In genomic region chr4:85744950-85745349, GRCh38 we compare ENCODE assay signal across 17 cellular contexts.
DNase-seq lines count a peak whose midpoint lies in the region.
"Had no signal": no experiment of that assay in that cellular context is flagged by ENCODE, and none has a peak within 500 bp of the region (broad histone marks: within the 10 kb centered on the region; RNA-seq: fewer than 3 reads in every experiment).

No MANE protein-coding gene starts in this region.

- DNase-seq in Daoy (ENCODE audit: low read depth): peak; percentile 39
- DNase-seq in LHCN-M2 (ENCODE audit: low read depth): peak; percentile 81
- peak; percentile 54 for DNase-seq in adipocyte (ENCODE audit: low read depth)
- DNase-seq in myocyte (ENCODE audit: low read depth): peak; percentile 64
- no peak for DNase-seq in iPS-NIHi11 (ENCODE audit: low spot score)
- no peak for DNase-seq in NK-92 treated with Interleukin-12 subunit alpha and Interleukin-12 subunit beta, amount 100 ng/mL, for 24 hours (lab: John Stamatoyannopoulos, UW)
- DNase-seq in SIG-M5 (lab: John Stamatoyannopoulos, UW): no peak
- DNase-seq in amniotic stem cell (lab: John Stamatoyannopoulos, UW): no peak
- DNase-seq: activated naive CD4-positive, alpha-beta T cell treated with anti-CD3 and anti-CD28 coated beads, Interleukin-2, amount 10 ng/mL, durations not matched to agents 7 days and 5 days; central memory CD4-positive, alpha-beta T cell; left cardiac atrium; naive thymus-derived CD8-positive, alpha-beta T cell; NCI-H2029; stimulated activated CD4-positive, alpha-beta T cell treated with anti-CD3 and anti-CD28 coated beads, Interleukin-4, amount 100 ng/mL, for 4 hours; upper lobe of left lung had no signal

- H3K9ac ChIP-seq in adipocyte (ENCODE audit: low read length): no peak overlapping the region
- H3K9ac ChIP-seq: BLaER1 had no signal

- no peaks in the 10 kb centered on the region for H3K27me3 ChIP-seq in adipocyte (replicated peaks; ENCODE audit: control insufficient read depth, insufficient read depth, low read length)
- H3K27me3 ChIP-seq: BLaER1, upper lobe of left lung had no signal

- no peaks in the 10 kb centered on the region for H3K36me3 ChIP-seq in adipocyte (ENCODE audit: control insufficient read depth, insufficient read depth, low read length, severe bottlenecking)
- H3K36me3 ChIP-seq: BLaER1, upper lobe of left lung had no signal

- H3K9me3 ChIP-seq in adipocyte (ENCODE audit: control insufficient read depth, low read length): no peaks in the 10 kb centered on the region
- H3K9me3 ChIP-seq: BLaER1, upper lobe of left lung had no signal

- no peak overlapping the region for H3K4me3 ChIP-seq in adipocyte (ENCODE audit: low read length)
- H3K4me3 ChIP-seq: BLaER1, K562, upper lobe of left lung had no signal

- H3K4me1 ChIP-seq in adipocyte (ENCODE audit: control insufficient read depth, insufficient read depth, low read length): peaks cover 51% of the 10 kb centered on the region

Comparison
In these comparisons a context has a peak if more than half of its experiments do, and no peak if none do; other contexts are left out.
1. DNase-seq: peak in Daoy (single experiment), LHCN-M2 (single experiment), adipocyte (single experiment) and myocyte (single experiment); none in iPS-NIHi11 (single experiment), NK-92 treated with Interleukin-12 subunit alpha and Interleukin-12 subunit beta, amount 100 ng/mL, for 24 hours (single experiment), SIG-M5 (single experiment) and amniotic stem cell (single experiment).